12 cellular contexts compared by ENCODE assay signal in genomic region chr13:50598338-50598737, GRCh38.
DNase-seq lines count a peak whose midpoint lies in the region; ATAC-seq and TF ChIP-seq lines count a peak whose summit lies in the region.
"Had no signal": no experiment of that assay in that cellular context is flagged by ENCODE, and none has a peak within 500 bp of the region (broad histone marks: within the 10 kb centered on the region; RNA-seq: fewer than 3 reads in every experiment).

No MANE protein-coding gene starts in this region.

- intact Hi-C loops in left colon (cut with DNase I, micrococcal nuclease), result no loop called here

- peak; percentile 37 for ATAC-seq in HG02981 (IDR thresholded peaks at IDR 0.05; ENCODE audit: unreplicated experiment)
- ATAC-seq in SK-N-SH treated with all-trans-retinoic acid at 6 μM for 48 hours, result no peak
- ATAC-seq in GM21381 (IDR thresholded peaks at IDR 0.05; ENCODE audit: unreplicated experiment), result no peak
- ATAC-seq in left colon, result no peak

- peak; percentile 10 for DNase-seq in NCI-H2171 treated with DMSO at 0.1 percent for 48 hours (lab: John Stamatoyannopoulos, UW)
- DNase-seq in NCI-H2171 (lab: John Stamatoyannopoulos, UW), result no peak
- DNase-seq in SK-N-DZ (ENCODE audit: low spot score), result peak; percentile 20
- peak; percentile 12 for DNase-seq in retina
- no peak for DNase-seq in left colon
- DNase-seq: DMS 273 treated with DMSO at 0.1 percent for 48 hours, NCI-H146, spleen, T-helper 1 cell had no signal

TF ChIP-seq in SK-N-SH treated with all-trans-retinoic acid at 6 μM for 48 hours, 23 proteins besides CTCF, POLR2A, EP300 and RAD21:
- no peak for TF ChIP-seq ZFP30 (CRISPR knock-in tag; IDR thresholded peaks at IDR 0.05)
- TF ChIP-seq BACH2 (CRISPR knock-in tag; IDR thresholded peaks at IDR 0.05; ENCODE audit: borderline replicate concordance), result no peak
- TF ChIP-seq ZC3H10 (CRISPR knock-in tag; IDR thresholded peaks at IDR 0.05), result no peak
- no peak for TF ChIP-seq ZNF8 (CRISPR knock-in tag; IDR thresholded peaks at IDR 0.05)
- no peak for TF ChIP-seq CREB5 (CRISPR knock-in tag; IDR thresholded peaks at IDR 0.05; ENCODE audit: low read depth)
- TF ChIP-seq ESRRG (CRISPR knock-in tag; IDR thresholded peaks at IDR 0.05), result no peak
- no peak for TF ChIP-seq PATZ1 (CRISPR knock-in tag; IDR thresholded peaks at IDR 0.05; ENCODE audit: borderline replicate concordance)
- no peak for TF ChIP-seq GLIS3 (CRISPR knock-in tag; IDR thresholded peaks at IDR 0.05)

Comparison
In these comparisons a context has a peak if more than half of its experiments do, and no peak if none do; other contexts are left out.
1. DNase-seq: peak in NCI-H2171 treated with DMSO at 0.1 percent for 48 hours (single experiment), SK-N-DZ (single experiment) and retina (single experiment); none in NCI-H2171 (single experiment) and left colon (0 of 2).